In genomic region chr17:36657763-36658490, GRCh38 we compare ENCODE assay signal across 9 cellular contexts.
A peak's percentile ranks its signal among the peaks of the same experiment; 100 is the strongest.
DNase-seq lines count a peak whose midpoint lies in the region; ATAC-seq and TF ChIP-seq lines count a peak whose summit lies in the region.
"Had no signal": no experiment of that assay in that cellular context is flagged by ENCODE, and none has a peak within 500 bp of the region (broad histone marks: within the 10 kb centered on the region; RNA-seq: fewer than 3 reads in every experiment).

No MANE protein-coding gene starts in this region.

- ATAC-seq in stimulated activated memory B cell treated with anti-CD40 and anti-IgM and Interleukin-4, amounts not matched to agents 10 μg/mL and 1 μg/mL and 100 μg/mL, for 72 hours = peak; percentile 25
- ATAC-seq in GM19455 (IDR thresholded peaks at IDR 0.05; ENCODE audit: unreplicated experiment) (no peak), HG02798 (IDR thresholded peaks at IDR 0.05; ENCODE audit: poor library complexity, unreplicated experiment) (no peak)

- H3K27ac Mint-ChIP-seq in activated naive CD4-positive, alpha-beta T cell treated with anti-CD3 and anti-CD28 coated beads, Interleukin-2, amount 50 U/mL, for 24 hours = no peak overlapping the region
- no peak overlapping the region for H3K27ac Mint-ChIP-seq in stimulated activated memory B cell treated with anti-CD40 and anti-IgM and Interleukin-4, amounts not matched to agents 10 μg/mL and 1 μg/mL and 100 μg/mL, for 72 hours
- H3K27ac Mint-ChIP-seq: activated naive CD4-positive, alpha-beta T cell treated with anti-CD3 and anti-CD28 coated beads, Interleukin-2, amount 50 U/mL, for 72 hours had no signal

- peaks cover 17% of the 10 kb centered on the region for H3K27me3 Mint-ChIP-seq in activated naive CD4-positive, alpha-beta T cell treated with anti-CD3 and anti-CD28 coated beads, Interleukin-2, amount 50 U/mL, for 24 hours
- H3K27me3 Mint-ChIP-seq in stimulated activated memory B cell treated with anti-CD40 and anti-IgM and Interleukin-4, amounts not matched to agents 10 μg/mL and 1 μg/mL and 100 μg/mL, for 72 hours = peaks cover 71% of the 10 kb centered on the region

- peak overlapping the region; percentile 36 for H3K9ac ChIP-seq in iPS-18a (ENCODE audit: low read length)

- H3K27ac ChIP-seq in 22Rv1 = no peak overlapping the region
- no peak overlapping the region for H3K27ac ChIP-seq in iPS-18a (ENCODE audit: low read length)

- H3K36me3 Mint-ChIP-seq in activated naive CD4-positive, alpha-beta T cell treated with anti-CD3 and anti-CD28 coated beads, Interleukin-2, amount 50 U/mL, for 24 hours = no peaks in the 10 kb centered on the region
- no peaks in the 10 kb centered on the region for H3K36me3 Mint-ChIP-seq in stimulated activated memory B cell treated with anti-CD40 and anti-IgM and Interleukin-4, amounts not matched to agents 10 μg/mL and 1 μg/mL and 100 μg/mL, for 72 hours
- H3K36me3 Mint-ChIP-seq: activated naive CD4-positive, alpha-beta T cell treated with anti-CD3 and anti-CD28 coated beads, Interleukin-2, amount 50 U/mL, for 72 hours had no signal

- H3K4me1 ChIP-seq in iPS-18a (ENCODE audit: control insufficient read depth, low read depth, low read length) = no peaks in the 10 kb centered on the region

- peak overlapping the region; percentile 68 for H3K4me3 ChIP-seq in iPS-18a (ENCODE audit: low read length)

- H3K9me3 Mint-ChIP-seq in activated naive CD4-positive, alpha-beta T cell treated with anti-CD3 and anti-CD28 coated beads, Interleukin-2, amount 50 U/mL, for 24 hours = no peaks in the 10 kb centered on the region
- no peaks in the 10 kb centered on the region for H3K9me3 Mint-ChIP-seq in stimulated activated memory B cell treated with anti-CD40 and anti-IgM and Interleukin-4, amounts not matched to agents 10 μg/mL and 1 μg/mL and 100 μg/mL, for 72 hours
- H3K9me3 Mint-ChIP-seq: activated naive CD4-positive, alpha-beta T cell treated with anti-CD3 and anti-CD28 coated beads, Interleukin-2, amount 50 U/mL, for 72 hours had no signal

- peak; percentile 19 for TF ChIP-seq CTCF in 22Rv1 (IDR thresholded peaks at IDR 0.05)
- peak; percentile 28 for TF ChIP-seq CTCF in GM10266 (IDR thresholded peaks at IDR 0.05; ENCODE audit: control insufficient read depth, insufficient read depth, low read depth, missing control alignments)

- no peak for DNase-seq in GM10266 (ENCODE audit: extremely low spot score)
- no peak for DNase-seq in NK-92 treated with Interleukin-12 subunit alpha and Interleukin-12 subunit beta, amount 100 ng/mL, for 24 hours (lab: John Stamatoyannopoulos, UW)

- no peaks in the 10 kb centered on the region for H3K9me3 ChIP-seq in iPS-18a (ENCODE audit: control insufficient read depth, low read depth, low read length)

- H3K36me3 ChIP-seq in iPS-18a (ENCODE audit: control insufficient read depth, low read depth, low read length) = no peaks in the 10 kb centered on the region

- peak overlapping the region; percentile 69 for H3K4me3 Mint-ChIP-seq in activated naive CD4-positive, alpha-beta T cell treated with anti-CD3 and anti-CD28 coated beads, Interleukin-2, amount 50 U/mL, for 24 hours
- H3K4me3 Mint-ChIP-seq in stimulated activated memory B cell treated with anti-CD40 and anti-IgM and Interleukin-4, amounts not matched to agents 10 μg/mL and 1 μg/mL and 100 μg/mL, for 72 hours = peak overlapping the region; percentile 70

- H3K27me3 ChIP-seq in iPS-18a (ENCODE audit: control insufficient read depth, insufficient read depth, low read length) = peaks cover 18% of the 10 kb centered on the region

- H3K4me1 Mint-ChIP-seq in activated naive CD4-positive, alpha-beta T cell treated with anti-CD3 and anti-CD28 coated beads, Interleukin-2, amount 50 U/mL, for 24 hours = no peaks in the 10 kb centered on the region
- peaks cover 9% of the 10 kb centered on the region for H3K4me1 Mint-ChIP-seq in stimulated activated memory B cell treated with anti-CD40 and anti-IgM and Interleukin-4, amounts not matched to agents 10 μg/mL and 1 μg/mL and 100 μg/mL, for 72 hours
